Comparison of ENCODE assay signal across 14 cellular contexts in genomic region chr15:90650117-90650955, GRCh38.
DNase-seq lines count a peak whose midpoint lies in the region; ATAC-seq and TF ChIP-seq lines count a peak whose summit lies in the region.
"Had no signal": no experiment of that assay in that cellular context is flagged by ENCODE, and none has a peak within 500 bp of the region (broad histone marks: within the 10 kb centered on the region; RNA-seq: fewer than 3 reads in every experiment).

No MANE protein-coding gene starts in this region.

- intact Hi-C loops in gastrocnemius medialis (cut with DNase I; ENCODE audit: low total_unique reads) = no loop called here

- H3K4me3 ChIP-seq in cardiac fibroblast (replicated peaks in 1 of 2; ENCODE audit: low read depth in 2 of 2, low read length in 2 of 2) = no peak overlapping the region
- no peak overlapping the region for H3K4me3 ChIP-seq in gastrocnemius medialis
- no peak overlapping the region for H3K4me3 ChIP-seq in HAP-1
- H3K4me3 ChIP-seq: gastroesophageal sphincter, MG63, PC-9, tibial artery had no signal

- peak overlapping the region in 3 of 4 donors; percentile 2 to 62 (median 7) for H3K27ac ChIP-seq in gastrocnemius medialis
- H3K27ac ChIP-seq: PC-9, VCaP had no signal

- H3K9me3 ChIP-seq in gastrocnemius medialis (no peaks in the 10 kb centered on the region), HAP-1 (no peaks in the 10 kb centered on the region)
- H3K9me3 ChIP-seq: gastroesophageal sphincter, MG63, tibial artery had no signal

- peaks cover 53% of the 10 kb centered on the region for H3K4me1 Mint-ChIP-seq in activated CD4-positive, alpha-beta T cell treated with anti-CD3 and anti-CD28 coated beads, Interleukin-2, amount 10 ng/mL, durations not matched to agents 7 days and 5 days

- no peak for TF ChIP-seq POLR2A in gastrocnemius medialis (IDR thresholded peaks at IDR 0.05)

- H3K36me3 Mint-ChIP-seq in activated CD4-positive, alpha-beta T cell treated with anti-CD3 and anti-CD28 coated beads, Interleukin-2, amount 10 ng/mL, durations not matched to agents 7 days and 5 days (ENCODE audit: low read depth) = peaks cover 2% of the 10 kb centered on the region
- H3K36me3 Mint-ChIP-seq: brain had no signal

- H3K36me3 ChIP-seq in gastrocnemius medialis (no peaks in the 10 kb centered on the region), HAP-1 (replicated peaks) (no peaks in the 10 kb centered on the region)
- H3K36me3 ChIP-seq: MG63 had no signal

- ATAC-seq in gastrocnemius medialis = no peak
- ATAC-seq: gastroesophageal sphincter had no signal

- no peak overlapping the region for H3K4me3 Mint-ChIP-seq in activated CD4-positive, alpha-beta T cell treated with anti-CD3 and anti-CD28 coated beads, Interleukin-2, amount 10 ng/mL, durations not matched to agents 7 days and 5 days
- H3K4me3 Mint-ChIP-seq: brain had no signal

- H3K27ac Mint-ChIP-seq in activated CD4-positive, alpha-beta T cell treated with anti-CD3 and anti-CD28 coated beads, Interleukin-2, amount 10 ng/mL, durations not matched to agents 7 days and 5 days = peak overlapping the region; percentile 85

- POLR2A ChIA-PET in activated CD4-positive, alpha-beta T cell treated with anti-CD3 and anti-CD28 coated beads, Interleukin-2, amount 10 ng/mL, durations not matched to agents 7 days and 5 days (lab: Charles Lee) = interaction anchor here (1.0 kb wide), 1 partner anchor 67 kb away, joined by 4 read pairs; the partner anchor contains the start of gene BLM

- DNase-seq in activated CD4-positive, alpha-beta T cell treated with anti-CD3 and anti-CD28 coated beads, Interleukin-2, amount 10 ng/mL, durations not matched to agents 7 days and 5 days = peak; percentile 44
- DNase-seq in activated CD4-positive, alpha-beta T cell treated with anti-CD3 and anti-CD28 coated beads, Interleukin-2, amount 50 U/mL, for 48 hours = no peak
- DNase-seq in M059J (ENCODE audit: low read depth) = peak; percentile 56
- peak; percentile 48 to 80 for DNase-seq in cardiac fibroblast (ENCODE audit: low read depth in 2 of 2)
- DNase-seq in gastrocnemius medialis = no peak
- DNase-seq in mesenteric fat pad (ENCODE audit: low spot score) = no peak
- no peak for DNase-seq in HAP-1 (ENCODE audit: low spot score in 2 of 2)
- DNase-seq in islet precursor cell = no peak
- DNase-seq: MG63 had no signal

- CTCF ChIA-PET in activated CD4-positive, alpha-beta T cell treated with anti-CD3 and anti-CD28 coated beads, Interleukin-2, amount 10 ng/mL, durations not matched to agents 7 days and 5 days (lab: Charles Lee) = interaction anchor here (0.9 to 1.8 kb wide), 4 partner anchors 27 to 236 kb away, joined by 5 to 6 read pairs (median 5); no protein-coding TSS in a partner anchor

- no peaks in the 10 kb centered on the region for H3K9me3 Mint-ChIP-seq in activated CD4-positive, alpha-beta T cell treated with anti-CD3 and anti-CD28 coated beads, Interleukin-2, amount 10 ng/mL, durations not matched to agents 7 days and 5 days
- H3K9me3 Mint-ChIP-seq: brain had no signal

- no peaks in the 10 kb centered on the region for H3K27me3 Mint-ChIP-seq in activated CD4-positive, alpha-beta T cell treated with anti-CD3 and anti-CD28 coated beads, Interleukin-2, amount 10 ng/mL, durations not matched to agents 7 days and 5 days
- H3K27me3 Mint-ChIP-seq: brain had no signal

- H3K27me3 ChIP-seq in gastrocnemius medialis (no peaks in the 10 kb centered on the region), HAP-1 (ENCODE audit: low read depth) (no peaks in the 10 kb centered on the region)
- H3K27me3 ChIP-seq: MG63, tibial artery had no signal

- H3K4me1 ChIP-seq in gastrocnemius medialis (peaks cover 3 to 4% of the 10 kb centered on the region in 2 donors), HAP-1 (peaks cover 5% of the 10 kb centered on the region; the same call in 1 of the 2 replicates)

- in situ Hi-C loops in gastrocnemius medialis (cut with MboI; ENCODE audit: low sequenced_read_pairs in 4 of 4) (loop anchor here in 1 of 4 donors (5.0 kb wide), 1 partner anchor 237 kb away; no protein-coding TSS in a partner anchor), HAP-1 (cut with MboI; ENCODE audit: low sequenced_read_pairs) (no loop called here)

- TF ChIP-seq CTCF in cardiac fibroblast (IDR thresholded peaks at IDR 0.05; ENCODE audit: low read depth, low read length) (no peak), gastrocnemius medialis (IDR thresholded peaks at IDR 0.05 in 4 of 5, conservative IDR thresholded peaks at IDR 0.05 in 1 of 5) (no peak)

Comparison
In these comparisons a context has a peak if more than half of its experiments do, and no peak if none do; other contexts are left out.
1. DNase-seq: peak in activated CD4-positive, alpha-beta T cell treated with anti-CD3 and anti-CD28 coated beads, Interleukin-2, amount 10 ng/mL, durations not matched to agents 7 days and 5 days (single experiment), M059J (single experiment) and cardiac fibroblast (2 of 2); none in activated CD4-positive, alpha-beta T cell treated with anti-CD3 and anti-CD28 coated beads, Interleukin-2, amount 50 U/mL, for 48 hours (0 of 2), gastrocnemius medialis (0 of 2), mesenteric fat pad (single experiment), HAP-1 (0 of 2) and islet precursor cell (single experiment).